30 cellular contexts compared by ENCODE assay signal in the genomic region with DNA sequence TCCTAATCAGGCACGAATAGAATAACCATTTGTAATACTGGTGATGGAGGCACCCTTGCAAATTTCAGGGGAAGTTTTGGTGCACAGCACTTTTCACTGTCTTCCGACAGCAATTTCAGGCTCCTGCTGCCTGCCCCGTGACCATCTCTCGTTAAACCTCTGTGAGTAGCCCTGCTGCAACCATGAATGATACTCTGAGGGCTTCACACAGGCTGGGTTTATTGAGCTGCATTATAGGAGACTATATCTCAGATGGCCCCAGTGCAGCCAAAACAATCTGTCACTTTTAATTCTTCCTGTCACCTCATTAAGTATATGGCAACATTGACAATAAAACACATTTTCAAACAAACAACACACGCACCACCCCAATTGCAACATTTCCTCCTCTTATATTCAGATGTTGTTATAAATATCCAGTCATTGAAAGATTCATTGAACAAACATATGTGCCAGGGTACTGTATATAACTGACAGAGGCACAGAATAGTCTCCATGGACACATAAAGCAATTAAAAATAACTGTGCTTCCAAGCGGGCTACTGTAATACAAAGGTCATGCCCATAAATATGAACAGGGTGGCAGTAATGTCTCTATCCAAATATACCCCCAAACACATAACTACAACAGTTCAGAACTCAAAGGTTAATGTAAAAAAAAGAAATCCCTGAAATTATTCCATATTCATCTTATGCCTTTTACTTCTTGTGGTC.
"Had no signal": no experiment of that assay in that cellular context is flagged by ENCODE, and none has a peak within 500 bp of the region (broad histone marks: within the 10 kb centered on the region; RNA-seq: fewer than 3 reads in every experiment).

No MANE protein-coding gene starts in this region.

- H3K36me3 ChIP-seq: ascending aorta, cardiac muscle cell, neutrophil, sigmoid colon, vagina had no signal

- FAIRE-seq: frontal cortex, keratinocyte, small intestine had no signal

- DNase-seq: activated CD4-positive, alpha-beta memory T cell treated with anti-CD3 and anti-CD28 coated beads for 36 hours; activated CD4-positive, alpha-beta T cell treated with anti-CD3 and anti-CD28 coated beads, Interleukin-2, amount 10 ng/mL, durations not matched to agents 24 days and 14 days; activated CD4-positive, CD25-positive, alpha-beta regulatory T cell treated with anti-CD3 and anti-CD28 coated beads, Interleukin-2, amount 50 U/mL, for 72 hours; activated CD8-positive, alpha-beta memory T cell treated with anti-CD3 and anti-CD28 coated beads, Interleukin-2, amount 50 U/mL, for 4 hours; activated gamma-delta T cell; activated naive CD4-positive, alpha-beta T cell treated with anti-CD3 and anti-CD28 coated beads, Interleukin-2, amount 10 ng/mL, durations not matched to agents 7 days and 5 days; activated naive CD8-positive, alpha-beta T cell treated with anti-CD3 and anti-CD28 coated beads, Interleukin-2, amount 10 ng/mL, durations not matched to agents 7 days and 5 days; activated T-cell treated with anti-CD3 and anti-CD28 coated beads, Interleukin-2, amount 50 U/mL, for 1 hour; dorsolateral prefrontal cortex; effector memory CD4-positive, alpha-beta T cell; mesendoderm; sigmoid colon; small intestine; stimulated activated CD4-positive, alpha-beta T cell treated with anti-CD3 and anti-CD28 coated beads, Interleukin-1b, Interleukin-23, amount 100 ng/mL, for 48 hours; stimulated activated CD4-positive, alpha-beta T cell treated with anti-CD3 and anti-CD28 coated beads, Interleukin-4, amount 100 ng/mL, for 4 hours; stimulated activated CD8-positive, alpha-beta memory T cell treated with anti-CD3 and anti-CD28 coated beads, Interleukin-4, amount 100 ng/mL, for 48 hours; stimulated activated naive CD8-positive, alpha-beta T cell treated with anti-CD3 and anti-CD28 coated beads, Interleukin-15, amount 100 ng/mL, for 72 hours; substantia nigra; T-helper 17 cell had no signal

- ATAC-seq: left lobe of liver; natural killer cell treated with Interleukin-12 subunit alpha and Interleukin-12 subunit beta and Interleukin-15 and Interleukin-18, amount 100 ng/mL, for 72 hours; stimulated activated memory B cell treated with anti-CD40 and anti-IgM and Interleukin-4, amounts not matched to agents 10 μg/mL and 1 μg/mL and 100 μg/mL, for 72 hours; stimulated activated naive CD8-positive, alpha-beta T cell treated with anti-CD3 and anti-CD28 coated beads, Interleukin-15, amount 100 ng/mL, for 72 hours; T-helper 17 cell had no signal

- H3K4me3 ChIP-seq: ascending aorta, cardiac muscle cell, coronary artery, dorsolateral prefrontal cortex, lung, sigmoid colon, vagina had no signal

- H3K27ac ChIP-seq: ascending aorta, cardiac muscle cell, coronary artery, dorsolateral prefrontal cortex, neutrophil, sigmoid colon, vagina had no signal

- H3K4me1 ChIP-seq: ascending aorta, sigmoid colon, vagina had no signal

- H3K9me3 ChIP-seq: ascending aorta, neutrophil, vagina had no signal

- H3K27me3 ChIP-seq: ascending aorta, cardiac muscle cell, dorsolateral prefrontal cortex, neutrophil, sigmoid colon, vagina had no signal
